In the genomic region with DNA sequence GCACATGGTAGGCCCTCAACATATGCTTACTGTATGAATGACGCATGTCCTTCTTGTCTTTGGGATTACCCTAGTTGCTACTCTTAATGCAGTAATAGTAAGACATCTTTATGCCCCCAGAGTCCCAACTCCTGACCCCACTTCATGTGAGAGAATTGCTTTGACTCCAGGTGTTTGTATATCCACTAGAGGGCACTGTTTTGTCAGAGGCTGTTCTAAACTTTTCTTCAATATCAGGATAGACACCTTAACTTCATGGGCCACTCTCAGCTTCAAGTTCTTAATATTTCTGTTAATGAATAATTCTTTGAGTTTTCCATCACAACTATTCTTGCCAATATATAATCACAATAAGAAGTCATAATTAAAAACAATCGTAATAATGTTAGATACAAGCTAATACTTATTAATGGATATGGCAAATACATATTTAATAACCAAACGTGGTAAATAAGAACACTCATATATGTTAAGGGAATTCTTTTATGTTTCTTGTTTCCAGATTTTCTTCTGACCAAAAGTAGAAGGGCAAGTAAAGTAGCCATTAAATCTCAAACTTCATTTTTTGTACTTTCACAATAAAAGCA, we compare ENCODE assay signal across 8 cellular contexts.
DNase-seq lines count a peak whose midpoint lies in the region; ATAC-seq and TF ChIP-seq lines count a peak whose summit lies in the region.

No MANE protein-coding gene starts in this region.

- in situ Hi-C loops in ACHN (cut with HindIII; ENCODE audit: low pct_ligation_motif_present, low pct_unique_long_range_greater_than_20kb, low sequenced_read_pairs) = no loop called here

- peak; percentile 81 for ATAC-seq in GM18867 (IDR thresholded peaks at IDR 0.05; ENCODE audit: unreplicated experiment)

- H3K27me3 Mint-ChIP-seq in activated CD4-positive, alpha-beta memory T cell treated with anti-CD3 and anti-CD28 coated beads for 36 hours = no peaks in the 10 kb centered on the region

- H3K27ac ChIP-seq in OCI-LY3 (ENCODE audit: low read length) (no peak overlapping the region), osteoblast (ENCODE audit: low read depth, low read length) (no peak overlapping the region)

- POLR2A ChIA-PET in activated CD4-positive, alpha-beta memory T cell treated with anti-CD3 and anti-CD28 coated beads for 36 hours (lab: Charles Lee) = no interaction called here

- CTCF ChIA-PET in activated CD4-positive, alpha-beta memory T cell treated with anti-CD3 and anti-CD28 coated beads for 36 hours (lab: Charles Lee) = interaction anchor here (0.6 to 1.7 kb wide), 7 partner anchors 10 to 1357 kb away, joined by 3 to 6 read pairs (median 4); no protein-coding TSS in a partner anchor

- no peaks in the 10 kb centered on the region for H3K36me3 ChIP-seq in OCI-LY3 (replicated peaks; ENCODE audit: low read depth, low read length)
- H3K36me3 ChIP-seq in osteoblast (ENCODE audit: insufficient read depth, low read length) = no peaks in the 10 kb centered on the region

- intact Hi-C loops in activated CD4-positive, alpha-beta memory T cell treated with anti-CD3 and anti-CD28 coated beads for 36 hours (cut with micrococcal nuclease) = loop anchor here (1.0 to 2.0 kb wide), 2 partner anchors 374 to 1357 kb away; no protein-coding TSS in a partner anchor

- H3K4me2 ChIP-seq in OCI-LY3 (ENCODE audit: low read length) (no peak overlapping the region), osteoblast (ENCODE audit: insufficient read depth, low read length) (no peak overlapping the region)

- H3K4me3 ChIP-seq in OCI-LY3 (ENCODE audit: low read length) = no peak overlapping the region
- no peak overlapping the region for H3K4me3 ChIP-seq in epithelial cell of esophagus (ENCODE audit: low read length)
- no peak overlapping the region for H3K4me3 ChIP-seq in osteoblast (ENCODE audit: insufficient read depth, low read length)

- peak; percentile 25 for DNase-seq in ACHN
- DNase-seq in HT-29 (ENCODE audit: low spot score) = peak; percentile 56
- peak; percentile 48 for DNase-seq in epithelial cell of esophagus (ENCODE audit: low read depth)
- peak; percentile 41 for DNase-seq in osteoblast (ENCODE audit: insufficient read length, low spot score, missing footprints)
- DNase-seq in activated CD4-positive, alpha-beta memory T cell treated with anti-CD3 and anti-CD28 coated beads for 36 hours = no peak
- no peak for DNase-seq in activated CD8-positive, alpha-beta memory T cell treated with anti-CD3 and anti-CD28 coated beads, Interleukin-2, amount 50 U/mL, for 4 hours

- H3K27me3 ChIP-seq in OCI-LY3 (ENCODE audit: low read depth, low read length) = no peaks in the 10 kb centered on the region
- no peaks in the 10 kb centered on the region for H3K27me3 ChIP-seq in osteoblast (ENCODE audit: insufficient read depth, low read length)

- H3K27ac Mint-ChIP-seq in activated CD4-positive, alpha-beta memory T cell treated with anti-CD3 and anti-CD28 coated beads for 36 hours = no peak overlapping the region

- no peaks in the 10 kb centered on the region for H3K4me1 Mint-ChIP-seq in activated CD4-positive, alpha-beta memory T cell treated with anti-CD3 and anti-CD28 coated beads for 36 hours (ENCODE audit: low read depth)

- no peaks in the 10 kb centered on the region for H3K9me3 ChIP-seq in OCI-LY3 (ENCODE audit: insufficient read depth, low read length)
- no peaks in the 10 kb centered on the region for H3K9me3 ChIP-seq in osteoblast (ENCODE audit: low read depth, low read length)

- H3K4me3 Mint-ChIP-seq in activated CD4-positive, alpha-beta memory T cell treated with anti-CD3 and anti-CD28 coated beads for 36 hours = no peak overlapping the region

- TF ChIP-seq CTCF in OCI-LY3 (IDR thresholded peaks at IDR 0.05; ENCODE audit: low read depth, low read length) (peak; percentile 80), epithelial cell of esophagus (IDR thresholded peaks at IDR 0.05; ENCODE audit: insufficient read depth, low read depth, low read length, missing control alignments) (peak; percentile 82), osteoblast (IDR thresholded peaks at IDR 0.05; ENCODE audit: extremely low read depth, low read depth, low read length) (peak; percentile 45)

- no peak overlapping the region for H3K9ac ChIP-seq in OCI-LY3 (ENCODE audit: low read length)

- H3K9me3 Mint-ChIP-seq in activated CD4-positive, alpha-beta memory T cell treated with anti-CD3 and anti-CD28 coated beads for 36 hours = peaks cover 19% of the 10 kb centered on the region

- H3K36me3 Mint-ChIP-seq in activated CD4-positive, alpha-beta memory T cell treated with anti-CD3 and anti-CD28 coated beads for 36 hours = no peaks in the 10 kb centered on the region

- H3K79me2 ChIP-seq in OCI-LY3 (ENCODE audit: low read length) (no peaks in the 10 kb centered on the region), osteoblast (ENCODE audit: insufficient read depth, low read length) (no peaks in the 10 kb centered on the region)

- H2AFZ ChIP-seq in OCI-LY3 (ENCODE audit: low read depth, low read length) (no peak overlapping the region), osteoblast (ENCODE audit: low read length) (no peak overlapping the region)

- no peaks in the 10 kb centered on the region for H4K20me1 ChIP-seq in OCI-LY3 (ENCODE audit: insufficient read depth, low read length)
- H4K20me1 ChIP-seq in osteoblast (ENCODE audit: insufficient read depth, low read length) = no peaks in the 10 kb centered on the region

- H3K4me1 ChIP-seq in OCI-LY3 (ENCODE audit: low read length) (peaks cover 6% of the 10 kb centered on the region; the same call in 1 of the 2 replicates), osteoblast (ENCODE audit: insufficient read depth, low read length) (no peaks in the 10 kb centered on the region)

Comparison
In these comparisons a context has a peak if more than half of its experiments do, and no peak if none do; other contexts are left out.
1. DNase-seq: peak in ACHN (single experiment), HT-29 (single experiment), epithelial cell of esophagus (single experiment) and osteoblast (single experiment); none in activated CD4-positive, alpha-beta memory T cell treated with anti-CD3 and anti-CD28 coated beads for 36 hours (single experiment) and activated CD8-positive, alpha-beta memory T cell treated with anti-CD3 and anti-CD28 coated beads, Interleukin-2, amount 50 U/mL, for 4 hours (single experiment).
2. Peak in every context shown above with its lines, with median percentiles within 50 percentile points of each other: CTCF ChIP-seq.